Comparison of ENCODE assay signal across 8 cellular contexts in the genomic region with DNA sequence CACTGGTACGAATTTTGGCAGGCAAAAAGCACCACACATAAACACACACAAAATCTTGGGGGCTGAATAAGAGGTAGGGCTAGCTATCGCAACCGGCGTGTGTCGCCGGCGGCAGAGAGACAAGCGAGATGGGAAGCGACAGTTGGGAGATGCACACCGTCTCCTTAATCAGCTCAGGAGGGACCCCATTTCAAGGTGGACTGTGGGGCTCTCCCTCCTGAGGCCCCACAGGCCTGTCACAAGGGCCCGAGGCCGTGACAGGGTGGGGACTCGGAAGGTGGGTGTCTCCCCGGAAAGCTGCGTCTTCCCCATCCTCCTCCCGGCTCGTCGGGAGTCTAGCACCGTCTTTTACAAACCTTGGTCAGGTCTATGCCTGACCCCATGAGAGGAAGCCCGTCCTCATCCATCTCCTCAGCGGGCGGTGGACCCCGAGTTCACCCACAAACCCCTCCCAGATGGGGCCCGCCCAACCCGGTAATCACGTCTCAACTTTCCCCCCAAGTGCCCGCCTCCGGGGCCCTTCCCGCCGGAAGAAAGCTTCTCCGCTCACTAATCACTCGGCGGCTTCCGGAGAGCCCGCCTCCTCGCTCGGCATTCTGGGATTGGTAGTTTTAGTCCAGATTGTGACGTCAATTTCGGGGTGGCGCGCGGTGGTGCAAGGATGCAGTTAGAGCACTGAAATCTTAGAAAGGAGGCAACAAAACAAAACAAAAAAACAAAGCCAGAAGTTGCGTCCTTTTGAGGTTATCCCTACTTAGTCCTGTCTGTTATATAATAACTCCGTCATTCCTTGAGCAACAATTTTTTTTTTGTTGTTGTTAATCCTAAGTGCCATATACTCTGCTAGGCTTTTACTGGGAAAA. TPM values are rescaled to one million over a fixed set of nuclear protein-coding genes. Genes with fewer than 3 reads are reported as not detected.
A peak's percentile ranks its signal among the peaks of the same experiment; 100 is the strongest.
DNase-seq lines count a peak whose midpoint lies in the region; ATAC-seq and TF ChIP-seq lines count a peak whose summit lies in the region.

A gene with protein sequence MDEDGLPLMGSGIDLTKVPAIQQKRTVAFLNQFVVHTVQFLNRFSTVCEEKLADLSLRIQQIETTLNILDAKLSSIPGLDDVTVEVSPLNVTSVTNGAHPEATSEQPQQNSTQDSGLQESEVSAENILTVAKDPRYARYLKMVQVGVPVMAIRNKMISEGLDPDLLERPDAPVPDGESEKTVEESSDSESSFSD (minus strand): TSS at position 436 of the 863 bp plus-strand sequence. CDS start 29 bp downstream, at position 407.

- H3K27me3 ChIP-seq in left ventricle myocardium inferior (ENCODE audit: low read depth): no peaks in the 10 kb centered on the region

- peaks cover 9% of the 10 kb centered on the region for H3K4me1 ChIP-seq in left ventricle myocardium inferior

- no peaks in the 10 kb centered on the region for H3K9me3 Mint-ChIP-seq in progenitor cell of endocrine pancreas (ENCODE audit: low read depth)

- H3K4me3 ChIP-seq in left ventricle myocardium inferior: peak within 1 kb of the TSS; percentile 78

- peaks cover 4% of the 10 kb centered on the region for H3K36me3 Mint-ChIP-seq in progenitor cell of endocrine pancreas (ENCODE audit: insufficient read depth)

- H3K4me1 Mint-ChIP-seq in progenitor cell of endocrine pancreas (ENCODE audit: low read depth): peaks cover 17% of the 10 kb centered on the region

- intact Hi-C loops in left ventricle myocardium inferior (cut with micrococcal nuclease): no loop called here

- peak within 1 kb of the TSS; percentile 51 for H3K27ac Mint-ChIP-seq in progenitor cell of endocrine pancreas

- H3K27me3 Mint-ChIP-seq in progenitor cell of endocrine pancreas: peaks cover 62% of the 10 kb centered on the region

- DNase-seq in NCI-H187 (lab: John Stamatoyannopoulos, UW) (peak; percentile 83 to 89), T-helper 2 cell (peak; percentile 82 to 98 (median 93)), left ventricle myocardium inferior (peak; percentile 95), progenitor cell of endocrine pancreas (ENCODE audit: low spot score, unreplicated experiment) (peak; percentile 69), ureter (ENCODE audit: low spot score) (peak; percentile 97)

- H3K4me3 Mint-ChIP-seq in progenitor cell of endocrine pancreas (ENCODE audit: low read depth): peak within 1 kb of the TSS; percentile 99

- no peaks in the 10 kb centered on the region for H3K9me3 ChIP-seq in left ventricle myocardium inferior (replicated peaks)

- H3K27ac ChIP-seq in angular gyrus (ENCODE audit: low read depth, low read length) (peak within 1 kb of the TSS; percentile 91), left ventricle myocardium inferior (replicated peaks) (peak within 1 kb of the TSS; percentile 87)

- peaks cover 14% of the 10 kb centered on the region for H3K36me3 ChIP-seq in left ventricle myocardium inferior

- TF ChIP-seq CTCF in left ventricle myocardium inferior (IDR thresholded peaks at IDR 0.05; ENCODE audit: borderline replicate concordance): no peak
- no peak for TF ChIP-seq CTCF in progenitor cell of endocrine pancreas (IDR thresholded peaks at IDR 0.05; ENCODE audit: unreplicated experiment)

- ATAC-seq in GM18498 (IDR thresholded peaks at IDR 0.05; ENCODE audit: unreplicated experiment): peak; percentile 97
- peak; percentile 89 for ATAC-seq in HG02938 (IDR thresholded peaks at IDR 0.05; ENCODE audit: unreplicated experiment)

RNA-seq across cellular contexts. Expression of the gene that starts here (rescaled TPM):
- total RNA-seq in left ventricle myocardium inferior (37.2 TPM), progenitor cell of endocrine pancreas (14.5 and 16.8 TPM in 2 replicates), ureter (41.5 TPM)

Comparison
In these comparisons a context has a peak if more than half of its experiments do, and no peak if none do; other contexts are left out.
1. Peak in every context shown above with its lines: DNase-seq, ATAC-seq, H3K4me3 ChIP-seq and H3K27ac ChIP-seq.